ENCODE assay signal across 22 cellular contexts in the genomic region with DNA sequence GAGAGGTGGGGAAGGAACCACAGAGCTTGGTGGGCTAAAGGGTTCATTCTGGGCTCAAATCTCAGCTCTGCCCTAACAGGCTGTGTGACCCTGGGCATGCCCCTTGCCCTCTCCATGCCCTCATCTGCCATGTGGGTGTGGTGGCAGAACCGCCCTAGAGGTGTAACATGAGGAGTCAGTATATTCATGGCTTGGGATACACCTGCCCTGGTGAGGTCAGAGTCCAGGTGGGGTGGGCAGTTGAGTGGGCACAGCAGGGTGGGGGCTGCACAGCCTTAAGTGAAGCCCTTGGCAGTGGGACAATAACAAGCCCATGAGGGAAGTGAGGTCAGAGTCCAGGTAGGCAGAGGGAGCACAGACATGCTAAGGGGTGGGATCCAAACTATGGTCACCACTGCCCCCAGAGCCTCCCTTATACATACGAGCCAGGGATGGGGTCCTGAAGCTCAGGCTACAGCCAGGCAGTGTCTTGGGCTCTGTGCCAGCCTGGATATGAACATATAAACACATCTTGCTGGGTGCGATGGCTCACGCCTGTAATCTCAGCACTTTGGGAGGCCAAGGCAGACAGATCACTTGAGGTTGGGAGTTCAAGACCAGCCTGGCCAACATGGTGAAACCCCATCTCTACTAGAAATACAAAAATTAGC.
"Had no signal": no experiment of that assay in that cellular context is flagged by ENCODE, and none has a peak within 500 bp of the region (broad histone marks: within the 10 kb centered on the region; RNA-seq: fewer than 3 reads in every experiment).

No MANE protein-coding gene starts in this region.

- H3K4me3 ChIP-seq: dorsolateral prefrontal cortex, esophagus muscularis mucosa, psoas muscle, testis had no signal

- H3K4me1 ChIP-seq: psoas muscle had no signal

- FAIRE-seq: endometrium had no signal

- DNase-seq: activated CD4-positive, alpha-beta T cell treated with anti-CD3 and anti-CD28 coated beads, Interleukin-2, amount 50 U/mL, for 48 hours; activated CD4-positive, CD25-positive, alpha-beta regulatory T cell treated with anti-CD3 and anti-CD28 coated beads, Interleukin-2, amount 50 U/mL, for 72 hours; activated gamma-delta T cell; activated T-cell treated with anti-CD3 and anti-CD28 coated beads, Interleukin-2, amount 50 U/mL, for 4 hours; amygdala; cerebellar nuclear complex; dorsolateral prefrontal cortex; foreskin fibroblast; glutamatergic neuron; immature natural killer cell; left cardiac atrium; nephron progenitor cell; psoas muscle; stimulated activated CD4-positive, alpha-beta T cell treated with anti-CD3 and anti-CD28 coated beads, Interleukin-4, amount 100 ng/mL, for 1 hour; stimulated activated CD8-positive, alpha-beta memory T cell treated with anti-CD3 and anti-CD28 coated beads, Interleukin-4, amount 100 ng/mL, for 48 hours; T-helper 2 cell had no signal

- H3K36me3 ChIP-seq: esophagus muscularis mucosa had no signal

- H3K27ac Mint-ChIP-seq: activated naive CD8-positive, alpha-beta T cell; stimulated activated naive CD8-positive, alpha-beta T cell treated with anti-CD3 and anti-CD28 coated beads, Interleukin-15, Interleukin-2, amounts not matched to agents 100 ng/mL and 50 ng/mL, for 24 hours had no signal

- H3K9me3 ChIP-seq: esophagus muscularis mucosa, psoas muscle, testis had no signal

- H3K27me3 ChIP-seq: esophagus muscularis mucosa, testis had no signal

- H3K27ac ChIP-seq: dorsolateral prefrontal cortex, esophagus muscularis mucosa, psoas muscle, testis had no signal

- H3K9me3 Mint-ChIP-seq: activated T-cell treated with anti-CD3 and anti-CD28 coated beads, Interleukin-2, amount 50 U/mL, for 4 hours; brain; immature natural killer cell; nephron progenitor cell; stimulated activated naive CD8-positive, alpha-beta T cell treated with anti-CD3 and anti-CD28 coated beads, Interleukin-15, Interleukin-2, amounts not matched to agents 100 ng/mL and 50 ng/mL, for 24 hours had no signal

- H3K4me3 Mint-ChIP-seq: activated naive CD8-positive, alpha-beta T cell; activated T-cell treated with anti-CD3 and anti-CD28 coated beads, Interleukin-2, amount 50 U/mL, for 4 hours; brain; nephron progenitor cell; stimulated activated naive CD8-positive, alpha-beta T cell treated with anti-CD3 and anti-CD28 coated beads, Interleukin-15, Interleukin-2, amounts not matched to agents 100 ng/mL and 50 ng/mL, for 24 hours had no signal

- ATAC-seq: activated T-cell treated with anti-CD3 and anti-CD28 coated beads, Interleukin-2, amount 50 U/mL, for 4 hours; psoas muscle had no signal

- H3K36me3 Mint-ChIP-seq: activated naive CD8-positive, alpha-beta T cell; brain had no signal
